18 cellular contexts compared by ENCODE assay signal in the genomic region with DNA sequence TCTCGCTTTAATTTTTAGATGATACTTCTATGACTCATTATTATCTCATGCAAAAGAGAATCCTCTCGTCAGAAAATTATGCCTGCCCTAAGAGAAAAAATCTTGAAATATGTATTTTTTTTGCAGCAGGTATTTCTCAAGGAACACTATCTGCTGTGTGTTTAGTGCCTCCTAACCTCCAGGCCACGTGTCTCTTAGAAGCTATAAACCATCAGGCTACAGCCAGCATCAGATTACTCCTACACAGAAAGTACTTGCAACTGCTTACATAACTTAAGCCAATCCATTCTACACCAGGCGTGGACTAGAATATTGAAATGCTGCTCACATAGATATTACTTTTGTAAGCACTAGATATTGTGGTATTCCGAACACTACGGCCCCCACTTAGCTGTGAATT.
"Had no signal": no experiment of that assay in that cellular context is flagged by ENCODE, and none has a peak within 500 bp of the region (broad histone marks: within the 10 kb centered on the region; RNA-seq: fewer than 3 reads in every experiment).

No MANE protein-coding gene starts in this region.

- H3K4me3 ChIP-seq: coronary artery, lung, tibial artery had no signal

- H3K9me3 ChIP-seq: neutrophil, tibial artery had no signal

- H3K27me3 ChIP-seq: neutrophil, tibial artery had no signal

- H3K36me3 ChIP-seq: neutrophil, tibial artery had no signal

- H3K4me1 ChIP-seq: tibial artery had no signal

- ATAC-seq: activated CD8-positive, alpha-beta T cell treated with anti-CD3 and anti-CD28 coated beads for 36 hours; activated T-cell treated with anti-CD3 and anti-CD28 coated beads, Interleukin-2, amount 50 U/mL, for 72 hours; right cardiac atrium had no signal

- H3K27ac ChIP-seq: coronary artery, epithelial cell of prostate, neutrophil, tibial artery had no signal

- DNase-seq: activated CD4-positive, alpha-beta T cell treated with anti-CD3 and anti-CD28 coated beads for 4 hours; activated CD8-positive, alpha-beta memory T cell treated with anti-CD3 and anti-CD28 coated beads, Interleukin-2, amount 50 U/mL, for 4 hours; activated CD8-positive, alpha-beta T cell treated with anti-CD3 and anti-CD28 coated beads for 36 hours; activated gamma-delta T cell treated with Interleukin-2 at 50 U/mL for 16 hours; activated naive CD8-positive, alpha-beta T cell treated with anti-CD3 and anti-CD28 coated beads, Interleukin-2, amount 10 ng/mL, durations not matched to agents 7 days and 5 days; activated T-cell treated with anti-CD3 and anti-CD28 coated beads, Interleukin-2, amount 50 U/mL, for 72 hours; effector CD4-positive, alpha-beta T cell; hippocampal formation; midbrain; naive B cell; right cardiac atrium; small intestine; T1000; tibial artery had no signal
